In the genomic region with DNA sequence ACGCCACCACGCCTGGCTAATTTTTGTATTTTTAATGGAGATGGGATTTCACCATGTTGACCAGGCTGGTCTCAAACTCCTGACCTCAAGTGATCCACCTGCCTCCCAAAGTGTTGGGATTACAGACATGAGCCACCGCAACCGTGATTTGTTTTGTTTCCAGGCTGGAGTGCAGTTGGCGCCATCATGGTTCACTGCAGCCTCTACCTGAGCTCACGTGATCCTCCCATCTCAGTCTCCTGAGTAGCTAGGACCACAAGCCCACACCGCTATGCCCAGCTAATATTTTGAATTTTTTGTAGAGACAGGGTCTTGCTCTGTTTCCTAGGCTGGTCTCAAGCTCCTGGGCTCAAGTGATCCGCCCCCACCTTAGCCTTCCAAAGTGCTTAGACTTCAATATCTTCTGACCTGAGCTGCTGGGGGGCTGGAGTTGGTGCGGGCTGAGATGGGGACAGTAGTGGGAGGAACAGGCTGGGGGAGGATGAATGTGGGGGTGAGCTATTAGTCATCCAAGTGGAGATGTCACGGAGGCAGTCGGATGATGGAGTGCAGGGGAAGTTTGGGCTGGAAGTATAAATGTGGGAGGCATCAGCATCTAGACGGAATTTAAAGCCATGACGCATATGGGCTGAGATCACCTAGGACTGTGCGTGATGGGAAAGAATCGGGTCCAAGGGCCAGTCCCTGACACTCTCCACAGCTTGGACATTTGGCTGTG, we compare ENCODE assay signal across 14 cellular contexts. TPM values are rescaled to one million over a fixed set of nuclear protein-coding genes. Genes with fewer than 3 reads are reported as not detected.
A peak's percentile ranks its signal among the peaks of the same experiment; 100 is the strongest.
DNase-seq lines count a peak whose midpoint lies in the region; ATAC-seq and TF ChIP-seq lines count a peak whose summit lies in the region.
"Had no signal": no experiment of that assay in that cellular context is flagged by ENCODE, and none has a peak within 500 bp of the region (broad histone marks: within the 10 kb centered on the region; RNA-seq: fewer than 3 reads in every experiment).

No MANE protein-coding gene starts in this region.

- CTCF ChIA-PET in MCF 10A (lab: Yijun Ruan, JAX) (interaction anchor here (0.6 to 12.4 kb wide), 9 partner anchors 19 to 624 kb away, joined by 3 to 581 read pairs (median 3); no protein-coding TSS in a partner anchor), mammary epithelial cell (lab: Charles Lee; ENCODE audit: low non-redundant PET) (no interaction called here), PC-3 (lab: Charles Lee) (interaction anchor here (0.6 kb wide), 1 partner anchor 105 kb away, joined by 3 read pairs; no protein-coding TSS in a partner anchor)

- 91% methylated on average over 11 of the region's 15 CpGs for WGBS in mammary epithelial cell (ENCODE audit: low coverage, missing lambda C conversion rate)

- H2AFZ ChIP-seq in mammary epithelial cell (ENCODE audit: low read depth, low read length) (no peak overlapping the region), PC-3 (ENCODE audit: low read length) (no peak overlapping the region)

- H3K4me1 ChIP-seq in mammary epithelial cell (ENCODE audit: insufficient read depth, low read length) = peaks cover 16% of the 10 kb centered on the region
- peaks cover 12% of the 10 kb centered on the region for H3K4me1 ChIP-seq in PC-3 (ENCODE audit: insufficient read depth, low read length)
- H3K4me1 ChIP-seq: colonic mucosa had no signal

- H3K9me2 ChIP-seq in PC-3 (replicated peaks; ENCODE audit: low read length) = no peaks in the 10 kb centered on the region

- dilution Hi-C loops in mammary epithelial cell (cut with HindIII; ENCODE audit: low sequenced_read_pairs) = loop anchor here (5.0 kb wide), 2 partner anchors 52 to 107 kb away; no protein-coding TSS in a partner anchor

- H3K79me2 ChIP-seq in mammary epithelial cell (ENCODE audit: insufficient read depth, low read length) (no peaks in the 10 kb centered on the region), PC-3 (ENCODE audit: low read length) (no peaks in the 10 kb centered on the region)

- no peaks in the 10 kb centered on the region for H3K27me3 ChIP-seq in mammary epithelial cell (ENCODE audit: insufficient read depth, low read length)
- no peaks in the 10 kb centered on the region for H3K27me3 ChIP-seq in PC-3 (ENCODE audit: low read length)
- H3K27me3 ChIP-seq: colonic mucosa, vagina had no signal

- no peaks in the 10 kb centered on the region for H3K27me3 Mint-ChIP-seq in MCF 10A (ENCODE audit: insufficient read depth, unreplicated experiment)
- H3K27me3 Mint-ChIP-seq in activated T-helper 2 cell treated with anti-CD3 and anti-CD28 coated beads, Interferon-gamma antibody, Interleukin-2, Interleukin-4, amounts not matched to agents 10 μg/mL and 5 μg/mL and 100 μg/mL, durations not matched to agents 14 hours and 24 hours and 36 hours (ENCODE audit: low read depth) = no peaks in the 10 kb centered on the region
- H3K27me3 Mint-ChIP-seq: IgD-negative memory B cell had no signal

- TF ChIP-seq CTCF in MCF 10A (IDR thresholded peaks at IDR 0.05; ENCODE audit: unreplicated experiment) = no peak
- TF ChIP-seq CTCF in mammary epithelial cell (conservative IDR thresholded peaks at IDR 0.05 in 1 of 2, IDR thresholded peaks at IDR 0.05 in 1 of 2; ENCODE audit: extremely low read depth in 1 of 2, insufficient read depth in 1 of 2, low read depth in 1 of 2, low read length in 2 of 2) = no peak
- peak; percentile 56 for TF ChIP-seq CTCF in subcutaneous adipose tissue (IDR thresholded peaks at IDR 0.05; ENCODE audit: low read depth)
- no peak for TF ChIP-seq CTCF in PC-3 (conservative IDR thresholded peaks at IDR 0.05; ENCODE audit: low read depth, low read length)

- H3F3A ChIP-seq in PC-3 (ENCODE audit: low read length, unreplicated experiment) = no peaks in the 10 kb centered on the region

- H3K4me3 ChIP-seq in mammary epithelial cell (replicated peaks in 1 of 3; ENCODE audit: insufficient read depth in 1 of 3, low read depth in 2 of 3, low read length in 3 of 3) = no peak overlapping the region
- no peak overlapping the region for H3K4me3 ChIP-seq in PC-3 (ENCODE audit: low read length)
- H3K4me3 ChIP-seq: colonic mucosa, vagina had no signal

- peaks cover 14% of the 10 kb centered on the region for H3K4me1 Mint-ChIP-seq in MCF 10A (ENCODE audit: insufficient read depth, unreplicated experiment)
- H3K4me1 Mint-ChIP-seq in activated T-helper 2 cell treated with anti-CD3 and anti-CD28 coated beads, Interferon-gamma antibody, Interleukin-2, Interleukin-4, amounts not matched to agents 10 μg/mL and 5 μg/mL and 100 μg/mL, durations not matched to agents 14 hours and 24 hours and 36 hours (ENCODE audit: low read depth) = peaks cover 15% of the 10 kb centered on the region

- no peaks in the 10 kb centered on the region for H3K36me3 Mint-ChIP-seq in MCF 10A (ENCODE audit: insufficient read depth, unreplicated experiment)
- no peaks in the 10 kb centered on the region for H3K36me3 Mint-ChIP-seq in activated T-helper 2 cell treated with anti-CD3 and anti-CD28 coated beads, Interferon-gamma antibody, Interleukin-2, Interleukin-4, amounts not matched to agents 10 μg/mL and 5 μg/mL and 100 μg/mL, durations not matched to agents 14 hours and 24 hours and 36 hours (ENCODE audit: low read depth)
- H3K36me3 Mint-ChIP-seq: IgD-negative memory B cell had no signal

- H4K20me1 ChIP-seq in mammary epithelial cell (ENCODE audit: insufficient read depth, low read length) = no peaks in the 10 kb centered on the region
- no peaks in the 10 kb centered on the region for H4K20me1 ChIP-seq in PC-3 (ENCODE audit: low read length)

- H3K27ac ChIP-seq in mammary epithelial cell (ENCODE audit: insufficient read depth, low read depth, low read length) (no peak overlapping the region), PC-3 (ENCODE audit: low read length) (no peak overlapping the region)
- H3K27ac ChIP-seq: colonic mucosa, vagina had no signal

- H3K9ac ChIP-seq in mammary epithelial cell (ENCODE audit: insufficient read depth, low read length) (no peak overlapping the region), PC-3 (ENCODE audit: low read length) (no peak overlapping the region)

- peak; percentile 63 for DNase-seq in MCF 10A (ENCODE audit: unreplicated experiment)
- no peak for DNase-seq in mammary epithelial cell
- no peak for DNase-seq in activated T-helper 2 cell treated with anti-CD3 and anti-CD28 coated beads, Interferon-gamma antibody, Interleukin-2, Interleukin-4, amounts not matched to agents 10 μg/mL and 5 μg/mL and 100 μg/mL, durations not matched to agents 14 hours and 24 hours and 36 hours (ENCODE audit: low spot score)
- DNase-seq in hepatic stellate cell (ENCODE audit: low spot score) = peak; percentile 84
- DNase-seq in PC-3 = no peak
- no peak for DNase-seq in NCI-H510A treated with DMSO at 0.1 percent for 48 hours (lab: John Stamatoyannopoulos, UW)
- no peak for DNase-seq in NCI-H446 treated with DMSO at 0.1 percent for 48 hours (lab: John Stamatoyannopoulos, UW)
- DNase-seq: activated naive CD4-positive, alpha-beta T cell treated with Interleukin-2 at 50 U/mL for 16 hours; colonic mucosa; NCI-H1436; stimulated activated CD4-positive, alpha-beta T cell treated with anti-CD3 and anti-CD28 coated beads, Interleukin-15, amount 100 ng/mL, for 24 hours had no signal

- BruUV-seq in MCF 10A (replicated peaks; lab: Mats Ljungman, UMichigan) (no TSS peak), mammary epithelial cell (replicated peaks; lab: Mats Ljungman, UMichigan) (no TSS peak), PC-3 (replicated peaks; lab: Mats Ljungman, UMichigan) (no TSS peak)

- POLR2A ChIA-PET in MCF 10A (lab: Yijun Ruan, JAX) = interaction anchor here (1.3 to 6.1 kb wide), 4 partner anchors 20 to 106 kb away, joined by 4 to 135 read pairs (median 30); no protein-coding TSS in a partner anchor
- POLR2A ChIA-PET in PC-3 (lab: Charles Lee; ENCODE audit: unreplicated experiment) = no interaction called here

- H3K27ac Mint-ChIP-seq in MCF 10A (ENCODE audit: low read depth, unreplicated experiment) = no peak overlapping the region
- H3K27ac Mint-ChIP-seq in activated T-helper 2 cell treated with anti-CD3 and anti-CD28 coated beads, Interferon-gamma antibody, Interleukin-2, Interleukin-4, amounts not matched to agents 10 μg/mL and 5 μg/mL and 100 μg/mL, durations not matched to agents 14 hours and 24 hours and 36 hours = peak overlapping the region; percentile 44

- H3K9me3 ChIP-seq in mammary epithelial cell (replicated peaks; ENCODE audit: insufficient read depth, low read length) (no peaks in the 10 kb centered on the region), PC-3 (ENCODE audit: low read length) (no peaks in the 10 kb centered on the region)
- H3K9me3 ChIP-seq: colonic mucosa, vagina had no signal

- H3K36me3 ChIP-seq in mammary epithelial cell (ENCODE audit: insufficient read depth, low read length) (no peaks in the 10 kb centered on the region), PC-3 (ENCODE audit: low read depth, low read length) (no peaks in the 10 kb centered on the region)
- H3K36me3 ChIP-seq: colonic mucosa, vagina had no signal

- H3K4me2 ChIP-seq in mammary epithelial cell (ENCODE audit: insufficient read depth, low read depth, low read length) = no peak overlapping the region
- H3K4me2 ChIP-seq in PC-3 (ENCODE audit: low read length) = no peak overlapping the region

- no peaks in the 10 kb centered on the region for H3K9me3 Mint-ChIP-seq in MCF 10A (ENCODE audit: unreplicated experiment)
- H3K9me3 Mint-ChIP-seq in activated T-helper 2 cell treated with anti-CD3 and anti-CD28 coated beads, Interferon-gamma antibody, Interleukin-2, Interleukin-4, amounts not matched to agents 10 μg/mL and 5 μg/mL and 100 μg/mL, durations not matched to agents 14 hours and 24 hours and 36 hours = no peaks in the 10 kb centered on the region

- intact Hi-C loops in MCF 10A (cut with micrococcal nuclease) (loop anchor here (5.0 kb wide), 1 partner anchor 62 kb away; no protein-coding TSS in a partner anchor), mammary epithelial cell (cut with micrococcal nuclease) (no loop called here), PC-3 (cut with micrococcal nuclease) (loop anchor here (5.0 kb wide), 1 partner anchor 627 kb away; no protein-coding TSS in a partner anchor)
- intact Hi-C loops in activated T-helper 2 cell treated with anti-CD3 and anti-CD28 coated beads, Interferon-gamma antibody, Interleukin-2, Interleukin-4, amounts not matched to agents 10 μg/mL and 5 μg/mL and 100 μg/mL, durations not matched to agents 14 hours and 24 hours and 36 hours (cut with micrococcal nuclease) = loop anchor here (1.0 to 5.0 kb wide), 4 partner anchors 23 to 105 kb away; a partner anchor contains a TSS

- no peak for ATAC-seq in PC-3

- in situ Hi-C loops in mammary epithelial cell (cut with MboI; ENCODE audit: low sequenced_read_pairs in 2 of 2) = loop anchor here (5.0 to 25.0 kb wide), 6 partner anchors 105 to 625 kb away; no protein-coding TSS in a partner anchor

- no peak overlapping the region for H3K4me3 Mint-ChIP-seq in MCF 10A (ENCODE audit: unreplicated experiment)
- no peak overlapping the region for H3K4me3 Mint-ChIP-seq in activated T-helper 2 cell treated with anti-CD3 and anti-CD28 coated beads, Interferon-gamma antibody, Interleukin-2, Interleukin-4, amounts not matched to agents 10 μg/mL and 5 μg/mL and 100 μg/mL, durations not matched to agents 14 hours and 24 hours and 36 hours (ENCODE audit: low read depth)
- H3K4me3 Mint-ChIP-seq: IgD-negative memory B cell had no signal

RNA-seq across cellular contexts. Expression of a gene that starts 23.1 kb away (rescaled TPM):
- total RNA-seq in MCF 10A (2022) (126 and 127 TPM in 2 replicates), mammary epithelial cell (10 to 100 TPM; 18.7 to 59.6 TPM), subcutaneous adipose tissue (10 to 100 TPM; 33.3 to 46.7 (median 39.2) TPM), PC-3 (2014; rRNA removed) (11.6 and 12.8 TPM in 2 replicates)
- polyA plus RNA-seq in mammary epithelial cell = 26.0 TPM
- 45.8 TPM for polyA minus RNA-seq in mammary epithelial cell
- 45.7 and 46.7 TPM in 2 replicates for total RNA-seq in activated T-helper 2 cell treated with anti-CD3 and anti-CD28 coated beads, Interferon-gamma antibody, Interleukin-2, Interleukin-4, amounts not matched to agents 10 μg/mL and 5 μg/mL and 100 μg/mL, durations not matched to agents 14 hours and 24 hours and 36 hours

Comparison
In these comparisons a context has a peak if more than half of its experiments do, and no peak if none do; other contexts are left out.
1. DNase-seq: peak in MCF 10A (single experiment) and hepatic stellate cell (single experiment); none in mammary epithelial cell (single experiment), activated T-helper 2 cell treated with anti-CD3 and anti-CD28 coated beads, Interferon-gamma antibody, Interleukin-2, Interleukin-4, amounts not matched to agents 10 μg/mL and 5 μg/mL and 100 μg/mL, durations not matched to agents 14 hours and 24 hours and 36 hours (single experiment), PC-3 (single experiment), NCI-H510A treated with DMSO at 0.1 percent for 48 hours (single experiment) and NCI-H446 treated with DMSO at 0.1 percent for 48 hours (single experiment).